In the genomic region with DNA sequence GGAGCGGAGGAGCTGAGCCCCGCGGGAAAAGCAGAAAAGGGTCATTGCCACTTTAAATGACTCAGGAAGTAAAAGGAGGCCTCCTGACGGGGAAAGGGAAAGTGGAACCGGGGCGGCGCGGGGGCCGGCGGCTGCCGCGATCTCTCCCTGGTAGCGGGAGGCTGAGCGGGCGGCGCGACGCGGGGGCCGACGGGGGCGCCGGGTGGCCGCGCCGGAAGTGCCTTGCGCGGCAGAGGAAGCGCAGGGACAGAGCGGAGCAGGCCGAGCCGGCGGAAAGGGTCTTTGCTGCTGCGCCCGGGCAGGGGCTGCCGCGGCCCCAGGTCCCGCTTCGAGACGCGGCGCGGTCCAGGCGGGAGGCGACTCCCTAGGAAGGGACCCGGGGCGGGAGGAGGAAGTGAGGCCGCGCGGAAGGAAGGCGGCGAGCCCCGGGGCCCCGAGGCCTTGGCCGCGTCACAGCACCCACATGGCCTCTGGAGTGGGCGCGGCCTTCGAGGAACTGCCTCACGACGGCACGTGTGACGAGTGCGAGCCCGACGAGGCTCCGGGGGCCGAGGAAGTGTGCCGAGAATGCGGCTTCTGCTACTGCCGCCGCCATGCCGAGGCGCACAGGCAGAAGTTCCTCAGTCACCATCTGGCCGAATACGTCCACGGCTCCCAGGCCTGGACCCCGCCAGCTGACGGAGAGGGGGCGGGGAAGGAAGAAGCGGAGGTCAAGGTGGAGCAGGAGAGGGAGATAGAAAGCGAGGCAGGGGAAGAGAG, we compare ENCODE assay signal across 1 cellular context.
A peak's percentile ranks its signal among the peaks of the same experiment; 100 is the strongest.
TF ChIP-seq lines count a peak whose summit lies in the region.

TSS of gene TRIM44 (plus strand) at position 127 of the 759 bp plus-strand sequence. CDS start at position 464, 337 bp downstream.

TF ChIP-seq in WTC11, 78 proteins besides CTCF, POLR2A, EP300 and RAD21 (continued from another document and continues in another):
- TF ChIP-seq, protein P1, sequence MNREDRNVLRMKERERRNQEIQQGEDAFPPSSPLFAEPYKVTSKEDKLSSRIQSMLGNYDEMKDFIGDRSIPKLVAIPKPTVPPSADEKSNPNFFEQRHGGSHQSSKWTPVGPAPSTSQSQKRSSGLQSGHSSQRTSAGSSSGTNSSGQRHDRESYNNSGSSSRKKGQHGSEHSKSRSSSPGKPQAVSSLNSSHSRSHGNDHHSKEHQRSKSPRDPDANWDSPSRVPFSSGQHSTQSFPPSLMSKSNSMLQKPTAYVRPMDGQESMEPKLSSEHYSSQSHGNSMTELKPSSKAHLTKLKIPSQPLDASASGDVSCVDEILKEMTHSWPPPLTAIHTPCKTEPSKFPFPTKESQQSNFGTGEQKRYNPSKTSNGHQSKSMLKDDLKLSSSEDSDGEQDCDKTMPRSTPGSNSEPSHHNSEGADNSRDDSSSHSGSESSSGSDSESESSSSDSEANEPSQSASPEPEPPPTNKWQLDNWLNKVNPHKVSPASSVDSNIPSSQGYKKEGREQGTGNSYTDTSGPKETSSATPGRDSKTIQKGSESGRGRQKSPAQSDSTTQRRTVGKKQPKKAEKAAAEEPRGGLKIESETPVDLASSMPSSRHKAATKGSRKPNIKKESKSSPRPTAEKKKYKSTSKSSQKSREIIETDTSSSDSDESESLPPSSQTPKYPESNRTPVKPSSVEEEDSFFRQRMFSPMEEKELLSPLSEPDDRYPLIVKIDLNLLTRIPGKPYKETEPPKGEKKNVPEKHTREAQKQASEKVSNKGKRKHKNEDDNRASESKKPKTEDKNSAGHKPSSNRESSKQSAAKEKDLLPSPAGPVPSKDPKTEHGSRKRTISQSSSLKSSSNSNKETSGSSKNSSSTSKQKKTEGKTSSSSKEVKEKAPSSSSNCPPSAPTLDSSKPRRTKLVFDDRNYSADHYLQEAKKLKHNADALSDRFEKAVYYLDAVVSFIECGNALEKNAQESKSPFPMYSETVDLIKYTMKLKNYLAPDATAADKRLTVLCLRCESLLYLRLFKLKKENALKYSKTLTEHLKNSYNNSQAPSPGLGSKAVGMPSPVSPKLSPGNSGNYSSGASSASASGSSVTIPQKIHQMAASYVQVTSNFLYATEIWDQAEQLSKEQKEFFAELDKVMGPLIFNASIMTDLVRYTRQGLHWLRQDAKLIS (CRISPR knock-in tag; IDR thresholded peaks at IDR 0.05; ENCODE audit: borderline replicate concordance), result peak; percentile 94; the same call in 1 of the 2 replicates
- TF ChIP-seq NFYB (CRISPR knock-in tag; conservative IDR thresholded peaks at IDR 0.05; ENCODE audit: low read depth), result peak; percentile 64
- TF ChIP-seq, protein P2, sequence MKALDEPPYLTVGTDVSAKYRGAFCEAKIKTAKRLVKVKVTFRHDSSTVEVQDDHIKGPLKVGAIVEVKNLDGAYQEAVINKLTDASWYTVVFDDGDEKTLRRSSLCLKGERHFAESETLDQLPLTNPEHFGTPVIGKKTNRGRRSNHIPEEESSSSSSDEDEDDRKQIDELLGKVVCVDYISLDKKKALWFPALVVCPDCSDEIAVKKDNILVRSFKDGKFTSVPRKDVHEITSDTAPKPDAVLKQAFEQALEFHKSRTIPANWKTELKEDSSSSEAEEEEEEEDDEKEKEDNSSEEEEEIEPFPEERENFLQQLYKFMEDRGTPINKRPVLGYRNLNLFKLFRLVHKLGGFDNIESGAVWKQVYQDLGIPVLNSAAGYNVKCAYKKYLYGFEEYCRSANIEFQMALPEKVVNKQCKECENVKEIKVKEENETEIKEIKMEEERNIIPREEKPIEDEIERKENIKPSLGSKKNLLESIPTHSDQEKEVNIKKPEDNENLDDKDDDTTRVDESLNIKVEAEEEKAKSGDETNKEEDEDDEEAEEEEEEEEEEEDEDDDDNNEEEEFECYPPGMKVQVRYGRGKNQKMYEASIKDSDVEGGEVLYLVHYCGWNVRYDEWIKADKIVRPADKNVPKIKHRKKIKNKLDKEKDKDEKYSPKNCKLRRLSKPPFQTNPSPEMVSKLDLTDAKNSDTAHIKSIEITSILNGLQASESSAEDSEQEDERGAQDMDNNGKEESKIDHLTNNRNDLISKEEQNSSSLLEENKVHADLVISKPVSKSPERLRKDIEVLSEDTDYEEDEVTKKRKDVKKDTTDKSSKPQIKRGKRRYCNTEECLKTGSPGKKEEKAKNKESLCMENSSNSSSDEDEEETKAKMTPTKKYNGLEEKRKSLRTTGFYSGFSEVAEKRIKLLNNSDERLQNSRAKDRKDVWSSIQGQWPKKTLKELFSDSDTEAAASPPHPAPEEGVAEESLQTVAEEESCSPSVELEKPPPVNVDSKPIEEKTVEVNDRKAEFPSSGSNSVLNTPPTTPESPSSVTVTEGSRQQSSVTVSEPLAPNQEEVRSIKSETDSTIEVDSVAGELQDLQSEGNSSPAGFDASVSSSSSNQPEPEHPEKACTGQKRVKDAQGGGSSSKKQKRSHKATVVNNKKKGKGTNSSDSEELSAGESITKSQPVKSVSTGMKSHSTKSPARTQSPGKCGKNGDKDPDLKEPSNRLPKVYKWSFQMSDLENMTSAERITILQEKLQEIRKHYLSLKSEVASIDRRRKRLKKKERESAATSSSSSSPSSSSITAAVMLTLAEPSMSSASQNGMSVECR (CRISPR knock-in tag; IDR thresholded peaks at IDR 0.05; ENCODE audit: borderline replicate concordance), result peak; percentile 100
- TF ChIP-seq ZNF138 (CRISPR knock-in tag; conservative IDR thresholded peaks at IDR 0.05), result peak; percentile 98
- TF ChIP-seq, protein P3, sequence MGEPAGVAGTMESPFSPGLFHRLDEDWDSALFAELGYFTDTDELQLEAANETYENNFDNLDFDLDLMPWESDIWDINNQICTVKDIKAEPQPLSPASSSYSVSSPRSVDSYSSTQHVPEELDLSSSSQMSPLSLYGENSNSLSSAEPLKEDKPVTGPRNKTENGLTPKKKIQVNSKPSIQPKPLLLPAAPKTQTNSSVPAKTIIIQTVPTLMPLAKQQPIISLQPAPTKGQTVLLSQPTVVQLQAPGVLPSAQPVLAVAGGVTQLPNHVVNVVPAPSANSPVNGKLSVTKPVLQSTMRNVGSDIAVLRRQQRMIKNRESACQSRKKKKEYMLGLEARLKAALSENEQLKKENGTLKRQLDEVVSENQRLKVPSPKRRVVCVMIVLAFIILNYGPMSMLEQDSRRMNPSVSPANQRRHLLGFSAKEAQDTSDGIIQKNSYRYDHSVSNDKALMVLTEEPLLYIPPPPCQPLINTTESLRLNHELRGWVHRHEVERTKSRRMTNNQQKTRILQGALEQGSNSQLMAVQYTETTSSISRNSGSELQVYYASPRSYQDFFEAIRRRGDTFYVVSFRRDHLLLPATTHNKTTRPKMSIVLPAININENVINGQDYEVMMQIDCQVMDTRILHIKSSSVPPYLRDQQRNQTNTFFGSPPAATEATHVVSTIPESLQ (CRISPR knock-in tag; IDR thresholded peaks at IDR 0.05), result peak; percentile 95
- peak; percentile 99 for TF ChIP-seq ETV6 (CRISPR knock-in tag; IDR thresholded peaks at IDR 0.05)
- TF ChIP-seq RELA (CRISPR knock-in tag; IDR thresholded peaks at IDR 0.05; ENCODE audit: borderline replicate concordance), result peak; percentile 99
- TF ChIP-seq ZBTB21 (CRISPR knock-in tag; IDR thresholded peaks at IDR 0.05; ENCODE audit: borderline replicate concordance), result peak; percentile 97
- peak; percentile 99 for TF ChIP-seq ESRRA (CRISPR knock-in tag; IDR thresholded peaks at IDR 0.05; ENCODE audit: borderline replicate concordance)
- TF ChIP-seq, protein P4, sequence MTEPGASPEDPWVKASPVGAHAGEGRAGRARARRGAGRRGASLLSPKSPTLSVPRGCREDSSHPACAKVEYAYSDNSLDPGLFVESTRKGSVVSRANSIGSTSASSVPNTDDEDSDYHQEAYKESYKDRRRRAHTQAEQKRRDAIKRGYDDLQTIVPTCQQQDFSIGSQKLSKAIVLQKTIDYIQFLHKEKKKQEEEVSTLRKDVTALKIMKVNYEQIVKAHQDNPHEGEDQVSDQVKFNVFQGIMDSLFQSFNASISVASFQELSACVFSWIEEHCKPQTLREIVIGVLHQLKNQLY (CRISPR knock-in tag; IDR thresholded peaks at IDR 0.05), result peak; percentile 93; the same call in 1 of the 2 replicates
- TF ChIP-seq, protein P5, sequence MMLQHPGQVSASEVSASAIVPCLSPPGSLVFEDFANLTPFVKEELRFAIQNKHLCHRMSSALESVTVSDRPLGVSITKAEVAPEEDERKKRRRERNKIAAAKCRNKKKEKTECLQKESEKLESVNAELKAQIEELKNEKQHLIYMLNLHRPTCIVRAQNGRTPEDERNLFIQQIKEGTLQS (CRISPR knock-in tag; conservative IDR thresholded peaks at IDR 0.05), result peak; percentile 97
- peak; percentile 98 for TF ChIP-seq FOXK1 (CRISPR knock-in tag; IDR thresholded peaks at IDR 0.05)
- TF ChIP-seq ZNF425 (CRISPR knock-in tag; conservative IDR thresholded peaks at IDR 0.05), result no peak
- peak; percentile 99 for TF ChIP-seq NFE2L1 (CRISPR knock-in tag; IDR thresholded peaks at IDR 0.05)
- no peak for TF ChIP-seq MXD4 (CRISPR knock-in tag; IDR thresholded peaks at IDR 0.05; ENCODE audit: borderline replicate concordance)
- peak; percentile 99 for TF ChIP-seq E2F5 (CRISPR knock-in tag; IDR thresholded peaks at IDR 0.05)
- TF ChIP-seq FOXJ3 (CRISPR knock-in tag; IDR thresholded peaks at IDR 0.05; ENCODE audit: borderline replicate concordance), result peak; percentile 99
- TF ChIP-seq, protein P6, sequence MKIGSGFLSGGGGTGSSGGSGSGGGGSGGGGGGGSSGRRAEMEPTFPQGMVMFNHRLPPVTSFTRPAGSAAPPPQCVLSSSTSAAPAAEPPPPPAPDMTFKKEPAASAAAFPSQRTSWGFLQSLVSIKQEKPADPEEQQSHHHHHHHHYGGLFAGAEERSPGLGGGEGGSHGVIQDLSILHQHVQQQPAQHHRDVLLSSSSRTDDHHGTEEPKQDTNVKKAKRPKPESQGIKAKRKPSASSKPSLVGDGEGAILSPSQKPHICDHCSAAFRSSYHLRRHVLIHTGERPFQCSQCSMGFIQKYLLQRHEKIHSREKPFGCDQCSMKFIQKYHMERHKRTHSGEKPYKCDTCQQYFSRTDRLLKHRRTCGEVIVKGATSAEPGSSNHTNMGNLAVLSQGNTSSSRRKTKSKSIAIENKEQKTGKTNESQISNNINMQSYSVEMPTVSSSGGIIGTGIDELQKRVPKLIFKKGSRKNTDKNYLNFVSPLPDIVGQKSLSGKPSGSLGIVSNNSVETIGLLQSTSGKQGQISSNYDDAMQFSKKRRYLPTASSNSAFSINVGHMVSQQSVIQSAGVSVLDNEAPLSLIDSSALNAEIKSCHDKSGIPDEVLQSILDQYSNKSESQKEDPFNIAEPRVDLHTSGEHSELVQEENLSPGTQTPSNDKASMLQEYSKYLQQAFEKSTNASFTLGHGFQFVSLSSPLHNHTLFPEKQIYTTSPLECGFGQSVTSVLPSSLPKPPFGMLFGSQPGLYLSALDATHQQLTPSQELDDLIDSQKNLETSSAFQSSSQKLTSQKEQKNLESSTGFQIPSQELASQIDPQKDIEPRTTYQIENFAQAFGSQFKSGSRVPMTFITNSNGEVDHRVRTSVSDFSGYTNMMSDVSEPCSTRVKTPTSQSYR (CRISPR knock-in tag; IDR thresholded peaks at IDR 0.05), result peak; percentile 99
- TF ChIP-seq JUN (CRISPR knock-in tag; IDR thresholded peaks at IDR 0.05), result peak; percentile 99
- peak; percentile 99 for TF ChIP-seq E2F1 (CRISPR knock-in tag; IDR thresholded peaks at IDR 0.05)
- TF ChIP-seq EMX1 (CRISPR knock-in tag; IDR thresholded peaks at IDR 0.05), result no peak
- peak; percentile 99 for TF ChIP-seq SMAD4 (CRISPR knock-in tag; IDR thresholded peaks at IDR 0.05)
- peak; percentile 98 for TF ChIP-seq MYBL2 (CRISPR knock-in tag; IDR thresholded peaks at IDR 0.05)
- TF ChIP-seq FOXP4 (CRISPR knock-in tag; IDR thresholded peaks at IDR 0.05), result peak; percentile 100
- TF ChIP-seq E2F4 (CRISPR knock-in tag; IDR thresholded peaks at IDR 0.05; ENCODE audit: borderline replicate concordance, low read depth), result peak; percentile 97
- peak; percentile 92 for TF ChIP-seq NR2C2 (CRISPR knock-in tag; IDR thresholded peaks at IDR 0.05)
